Comparison of ENCODE assay signal across 8 cellular contexts in the genomic region with DNA sequence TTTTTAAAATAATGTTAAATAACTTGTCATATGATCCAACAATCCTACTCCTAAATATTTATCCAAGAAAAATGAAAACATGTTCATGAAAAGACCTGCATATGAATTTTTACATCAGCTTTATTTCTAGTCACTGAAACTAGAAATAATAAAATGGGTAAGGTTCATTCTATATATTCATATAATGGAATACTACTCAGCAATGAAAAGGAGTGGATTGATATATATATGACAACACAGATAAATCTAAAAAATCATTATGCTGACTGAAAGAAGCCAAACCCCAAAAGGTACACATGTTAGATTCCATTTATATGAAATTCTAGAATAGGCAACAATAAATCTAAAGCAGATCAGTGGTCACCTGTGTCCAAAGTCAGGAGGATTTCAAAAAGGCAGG.
"Had no signal": no experiment of that assay in that cellular context is flagged by ENCODE, and none has a peak within 500 bp of the region (broad histone marks: within the 10 kb centered on the region; RNA-seq: fewer than 3 reads in every experiment).

No MANE protein-coding gene starts in this region.

- FAIRE-seq: G401.6, GM12878, GM12891, GM12892, GM18507, GM19239 had no signal

- H3K4me3 ChIP-seq: GM12878 had no signal

- DNase-seq: GDM1, GF-D8 had no signal

- ATAC-seq: GM12878 had no signal
